ENCODE assay signal across 22 cellular contexts in the genomic region with DNA sequence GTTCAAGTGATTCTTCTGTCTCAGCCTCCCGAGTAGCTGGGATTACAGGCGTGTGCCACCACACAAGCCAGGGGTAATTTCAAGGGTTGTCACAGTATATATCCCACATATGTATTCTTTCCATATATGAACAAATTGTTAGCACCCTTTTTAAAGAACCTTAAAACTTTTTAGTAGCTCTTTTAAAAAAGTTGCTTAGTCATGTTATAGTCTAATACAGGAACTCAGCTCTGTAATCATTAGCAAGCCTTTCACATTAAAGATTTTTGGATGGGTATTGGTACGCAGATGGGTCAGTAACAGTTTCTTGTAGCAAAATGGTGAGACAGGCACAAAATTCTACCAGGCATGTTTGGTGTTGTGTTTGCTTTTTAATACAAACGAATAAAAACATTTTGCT. TPM values are rescaled to one million over a fixed set of nuclear protein-coding genes. Genes with fewer than 3 reads are reported as not detected.
A peak's percentile ranks its signal among the peaks of the same experiment; 100 is the strongest.
DNase-seq lines count a peak whose midpoint lies in the region; ATAC-seq and TF ChIP-seq lines count a peak whose summit lies in the region.
"Had no signal": no experiment of that assay in that cellular context is flagged by ENCODE, and none has a peak within 500 bp of the region (broad histone marks: within the 10 kb centered on the region; RNA-seq: fewer than 3 reads in every experiment).

No MANE protein-coding gene starts in this region.

- CTCF ChIA-PET in activated CD8-positive, alpha-beta memory T cell treated with anti-CD3 and anti-CD28 coated beads, Interleukin-2, amount 10 ng/mL, durations not matched to agents 7 days and 5 days (lab: Charles Lee) = interaction anchor here (0.6 to 3.3 kb wide), 4 partner anchors 8 to 203 kb away, joined by 3 to 15 read pairs (median 6); partner anchors contain the start of gene AMD1
- CTCF ChIA-PET in CD4-positive, alpha-beta memory T cell (lab: Charles Lee; ENCODE audit: partially characterized antibody) = interaction anchor here (0.7 to 1.7 kb wide), 4 partner anchors 9 to 204 kb away, joined by 3 to 9 read pairs (median 3); no protein-coding TSS in a partner anchor

- TF ChIP-seq CTCF in VCaP (conservative IDR thresholded peaks at IDR 0.05) (no peak), gastrocnemius medialis (IDR thresholded peaks at IDR 0.05 in 4 of 5, conservative IDR thresholded peaks at IDR 0.05 in 1 of 5) (no peak), tibial nerve (IDR thresholded peaks at IDR 0.05) (no peak)

- no peak for ATAC-seq in activated CD8-positive, alpha-beta memory T cell treated with anti-CD3 and anti-CD28 coated beads, Interleukin-2, amount 10 ng/mL, durations not matched to agents 7 days and 5 days
- ATAC-seq in naive thymus-derived CD8-positive, alpha-beta T cell = no peak
- ATAC-seq in gastrocnemius medialis = no peak
- ATAC-seq: esophagus mucosa, natural killer cell had no signal

- H3K36me3 Mint-ChIP-seq in activated CD8-positive, alpha-beta memory T cell treated with anti-CD3 and anti-CD28 coated beads, Interleukin-2, amount 10 ng/mL, durations not matched to agents 7 days and 5 days = peaks cover 33% of the 10 kb centered on the region
- peaks cover 11 to 26% of the 10 kb centered on the region in 2 donors for H3K36me3 Mint-ChIP-seq in CD4-positive, alpha-beta memory T cell
- H3K36me3 Mint-ChIP-seq in naive thymus-derived CD8-positive, alpha-beta T cell = peaks cover 0 to 18% (median 0%) of the 10 kb centered on the region in 3 donors
- H3K36me3 Mint-ChIP-seq: natural killer cell had no signal

- H3K27ac ChIP-seq in CD4-positive, alpha-beta memory T cell (ENCODE audit: low read depth, low read length) = no peak overlapping the region
- peak overlapping the region; percentile 100 for H3K27ac ChIP-seq in VCaP
- peak overlapping the region in 2 of 4 donors; percentile 2 to 18 for H3K27ac ChIP-seq in gastrocnemius medialis
- no peak overlapping the region for H3K27ac ChIP-seq in tibial nerve
- H3K27ac ChIP-seq: HL-60, psoas muscle, uterus had no signal

- H3K36me3 ChIP-seq in CD4-positive, alpha-beta memory T cell (ENCODE audit: insufficient read depth, low read length) = peaks cover 3% of the 10 kb centered on the region
- H3K36me3 ChIP-seq in gastrocnemius medialis = peaks cover 0 to 8% of the 10 kb centered on the region in 2 donors
- peaks cover 0 to 21% (median 8%) of the 10 kb centered on the region in 3 donors for H3K36me3 ChIP-seq in tibial nerve
- H3K36me3 ChIP-seq: uterus had no signal

- H3K27me3 Mint-ChIP-seq in activated CD8-positive, alpha-beta memory T cell treated with anti-CD3 and anti-CD28 coated beads, Interleukin-2, amount 10 ng/mL, durations not matched to agents 7 days and 5 days = no peaks in the 10 kb centered on the region
- no peaks in the 10 kb centered on the region for H3K27me3 Mint-ChIP-seq in CD4-positive, alpha-beta memory T cell
- H3K27me3 Mint-ChIP-seq in naive thymus-derived CD8-positive, alpha-beta T cell = no peaks in the 10 kb centered on the region
- H3K27me3 Mint-ChIP-seq: activated CD4-positive, alpha-beta T cell treated with anti-CD3 and anti-CD28 coated beads, Interleukin-2, amount 10 ng/mL, durations not matched to agents 7 days and 5 days had no signal

- WGBS in tibial nerve, 2 donors = 92 to 97% methylated on average over 4 of the region's 4 CpGs

- intact Hi-C loops in CD4-positive, alpha-beta memory T cell (cut with micrococcal nuclease) = no loop called here
- intact Hi-C loops in gastrocnemius medialis (cut with DNase I; ENCODE audit: low total_unique reads) = no loop called here

- in situ Hi-C loops in gastrocnemius medialis (cut with MboI; ENCODE audit: low sequenced_read_pairs in 4 of 4) = loop anchor here in 1 of 4 donors (10.0 kb wide), 1 partner anchor 201 kb away; no protein-coding TSS in a partner anchor

- no peak overlapping the region for H3K4me3 ChIP-seq in CD4-positive, alpha-beta memory T cell (ENCODE audit: low read length in 2 of 2)
- H3K4me3 ChIP-seq in gastrocnemius medialis = no peak overlapping the region
- no peak overlapping the region for H3K4me3 ChIP-seq in tibial nerve
- H3K4me3 ChIP-seq: psoas muscle, stomach, uterus had no signal

- peak overlapping the region; percentile 46 for H3K27ac Mint-ChIP-seq in activated CD8-positive, alpha-beta memory T cell treated with anti-CD3 and anti-CD28 coated beads, Interleukin-2, amount 10 ng/mL, durations not matched to agents 7 days and 5 days
- H3K27ac Mint-ChIP-seq in CD4-positive, alpha-beta memory T cell = peak overlapping the region in 5 of 7 donors; percentile 22 to 74 (median 51)
- peak overlapping the region in 8 of 10 donors; percentile 24 to 69 (median 41) for H3K27ac Mint-ChIP-seq in naive thymus-derived CD8-positive, alpha-beta T cell
- H3K27ac Mint-ChIP-seq: activated CD4-positive, alpha-beta T cell treated with anti-CD3 and anti-CD28 coated beads, Interleukin-2, amount 10 ng/mL, durations not matched to agents 7 days and 5 days; activated T-helper 1 cell treated with anti-CD3 and anti-CD28 coated beads, Interleukin-12 subunit alpha, Interleukin-12 subunit beta, Interleukin-2, Interleukin-4 antibody, amounts not matched to agents 30 ng/mL and 10 ng/mL and 1 ng/mL, durations not matched to agents 14 hours and 24 hours and 36 hours had no signal

- TF ChIP-seq EP300 in tibial nerve (IDR thresholded peaks at IDR 0.05) = no peak

- H3K4me1 Mint-ChIP-seq in activated CD8-positive, alpha-beta memory T cell treated with anti-CD3 and anti-CD28 coated beads, Interleukin-2, amount 10 ng/mL, durations not matched to agents 7 days and 5 days = peaks cover 69% of the 10 kb centered on the region
- peaks cover 48 to 83% (median 66%) of the 10 kb centered on the region in 4 donors for H3K4me1 Mint-ChIP-seq in CD4-positive, alpha-beta memory T cell
- H3K4me1 Mint-ChIP-seq in naive thymus-derived CD8-positive, alpha-beta T cell = peaks cover 20 to 81% (median 66%) of the 10 kb centered on the region in 4 donors

- TF ChIP-seq POLR2A in gastrocnemius medialis (IDR thresholded peaks at IDR 0.05) (no peak), tibial nerve (IDR thresholded peaks at IDR 0.05) (no peak)

- no peak overlapping the region for H3K4me3 Mint-ChIP-seq in activated CD8-positive, alpha-beta memory T cell treated with anti-CD3 and anti-CD28 coated beads, Interleukin-2, amount 10 ng/mL, durations not matched to agents 7 days and 5 days
- H3K4me3 Mint-ChIP-seq in CD4-positive, alpha-beta memory T cell = peak overlapping the region in 5 of 8 donors; percentile 20 to 60 (median 50)
- peak overlapping the region in 4 of 10 donors; percentile 5 to 36 (median 19) for H3K4me3 Mint-ChIP-seq in naive thymus-derived CD8-positive, alpha-beta T cell
- H3K4me3 Mint-ChIP-seq: activated CD4-positive, alpha-beta T cell treated with anti-CD3 and anti-CD28 coated beads, Interleukin-2, amount 10 ng/mL, durations not matched to agents 7 days and 5 days; activated T-helper 1 cell treated with anti-CD3 and anti-CD28 coated beads, Interleukin-12 subunit alpha, Interleukin-12 subunit beta, Interleukin-2, Interleukin-4 antibody, amounts not matched to agents 30 ng/mL and 10 ng/mL and 1 ng/mL, durations not matched to agents 14 hours and 24 hours and 36 hours; natural killer cell had no signal

- no peak for DNase-seq in activated CD8-positive, alpha-beta memory T cell treated with anti-CD3 and anti-CD28 coated beads, Interleukin-2, amount 10 ng/mL, durations not matched to agents 7 days and 5 days
- no peak for DNase-seq in activated CD8-positive, alpha-beta memory T cell treated with anti-CD3 and anti-CD28 coated beads, Interleukin-2, amount 50 U/mL, for 4 hours
- no peak for DNase-seq in CD4-positive, alpha-beta memory T cell
- DNase-seq in naive thymus-derived CD8-positive, alpha-beta T cell = no peak
- no peak for DNase-seq in gastrocnemius medialis
- DNase-seq in tibial nerve (ENCODE audit: low spot score in 2 of 2) = no peak
- DNase-seq in stimulated activated CD8-positive, alpha-beta memory T cell treated with anti-CD3 and anti-CD28 coated beads, Interleukin-4, amount 100 ng/mL, for 48 hours = no peak
- DNase-seq: activated CD4-positive, alpha-beta T cell treated with anti-CD3 and anti-CD28 coated beads, Interleukin-2, amount 10 ng/mL, durations not matched to agents 7 days and 5 days; cortex of kidney; glutamatergic neuron; Kasumi-1; natural killer cell; NCI-H1694; psoas muscle; SHP77; stomach; T1000; uterus had no signal

- H3K4me1 ChIP-seq in CD4-positive, alpha-beta memory T cell (ENCODE audit: insufficient read depth, low read length) = peaks cover 77% of the 10 kb centered on the region
- peaks cover 27 to 34% of the 10 kb centered on the region in 2 donors for H3K4me1 ChIP-seq in gastrocnemius medialis
- peaks cover 0 to 56% (median 33%) of the 10 kb centered on the region in 4 donors for H3K4me1 ChIP-seq in tibial nerve

- no peaks in the 10 kb centered on the region for H3K9me3 ChIP-seq in CD4-positive, alpha-beta memory T cell (ENCODE audit: control insufficient read depth in 1 of 2, low read length in 2 of 2)
- H3K9me3 ChIP-seq in gastrocnemius medialis (no peaks in the 10 kb centered on the region), tibial nerve (no peaks in the 10 kb centered on the region)
- H3K9me3 ChIP-seq: psoas muscle, stomach, uterus had no signal

- no peaks in the 10 kb centered on the region for H3K9me3 Mint-ChIP-seq in activated CD8-positive, alpha-beta memory T cell treated with anti-CD3 and anti-CD28 coated beads, Interleukin-2, amount 10 ng/mL, durations not matched to agents 7 days and 5 days (ENCODE audit: low read depth)
- no peaks in the 10 kb centered on the region for H3K9me3 Mint-ChIP-seq in CD4-positive, alpha-beta memory T cell
- no peaks in the 10 kb centered on the region for H3K9me3 Mint-ChIP-seq in naive thymus-derived CD8-positive, alpha-beta T cell
- H3K9me3 Mint-ChIP-seq: activated CD4-positive, alpha-beta T cell treated with anti-CD3 and anti-CD28 coated beads, Interleukin-2, amount 10 ng/mL, durations not matched to agents 7 days and 5 days; activated T-helper 1 cell treated with anti-CD3 and anti-CD28 coated beads, Interleukin-12 subunit alpha, Interleukin-12 subunit beta, Interleukin-2, Interleukin-4 antibody, amounts not matched to agents 30 ng/mL and 10 ng/mL and 1 ng/mL, durations not matched to agents 14 hours and 24 hours and 36 hours; natural killer cell had no signal

- H3K27me3 ChIP-seq in CD4-positive, alpha-beta memory T cell (ENCODE audit: insufficient read depth, low read length) = no peaks in the 10 kb centered on the region
- H3K27me3 ChIP-seq in gastrocnemius medialis (no peaks in the 10 kb centered on the region), tibial nerve (no peaks in the 10 kb centered on the region)
- H3K27me3 ChIP-seq: stomach, uterus had no signal

- POLR2A ChIA-PET in CD4-positive, alpha-beta memory T cell (lab: Charles Lee; ENCODE audit: partially characterized antibody) = interaction anchor here (1.2 to 4.2 kb wide), 2 partner anchors 11 to 70 kb away, joined by 3 to 43 read pairs; partner anchors contain the start of genes AMD1 and CDK19
- POLR2A ChIA-PET in naive thymus-derived CD8-positive, alpha-beta T cell (lab: Charles Lee) = interaction anchor here (0.7 to 3.1 kb wide), 3 partner anchors 9 to 215 kb away, joined by 3 to 21 read pairs (median 4); partner anchors contain the start of gene AMD1

RNA-seq across cellular contexts. Expression of gene AMD1, which starts 10.9 kb away (rescaled TPM):
- total RNA-seq in activated CD8-positive, alpha-beta memory T cell treated with anti-CD3 and anti-CD28 coated beads, Interleukin-2, amount 10 ng/mL, durations not matched to agents 7 days and 5 days = 10 to 100 TPM; 71.2 to 85.1 TPM
- total RNA-seq in CD4-positive, alpha-beta memory T cell = 10 to 100 TPM; 62.2 to 63.1 TPM
- 10 to 100 TPM; 53.6 to 63.8 TPM for polyA plus RNA-seq in CD4-positive, alpha-beta memory T cell
- total RNA-seq in naive thymus-derived CD8-positive, alpha-beta T cell = 10 to 100 TPM; 68.0 to 68.1 TPM
- polyA plus RNA-seq in naive thymus-derived CD8-positive, alpha-beta T cell = 10 to 100 TPM; 35.9 to 45.6 (median 44.7) TPM
- total RNA-seq in gastrocnemius medialis = 10 to 100 TPM; 33.5 to 57.1 (median 45.1) TPM
- 10 to 100 TPM; 61.8 to 95.0 (median 81.8) TPM for total RNA-seq in tibial nerve
